29 cellular contexts compared by ENCODE assay signal in genomic region chr12:132748319-132748718, GRCh38.
"Had no signal": no experiment of that assay in that cellular context is flagged by ENCODE, and none has a peak within 500 bp of the region (broad histone marks: within the 10 kb centered on the region; RNA-seq: fewer than 3 reads in every experiment).

No MANE protein-coding gene starts in this region.

- H3K9me3 ChIP-seq: SJCRH30, SK-N-SH had no signal

- H3K27ac ChIP-seq: brain microvascular endothelial cell, cardiac muscle cell, SJCRH30 had no signal

- ATAC-seq: activated CD8-positive, alpha-beta memory T cell treated with anti-CD3 and anti-CD28 coated beads, Interleukin-2, amount 10 ng/mL, durations not matched to agents 7 days and 5 days; Right ventricle myocardium inferior had no signal

- H3K27ac Mint-ChIP-seq: activated B cell treated with CpG ODN at 0.5 μM for 24 hours; activated CD4-positive, alpha-beta T cell treated with anti-CD3 and anti-CD28 coated beads, Interleukin-2, amount 10 ng/mL, durations not matched to agents 24 days and 14 days; activated CD8-positive, alpha-beta memory T cell treated with anti-CD3 and anti-CD28 coated beads, Interleukin-2, amount 10 ng/mL, durations not matched to agents 7 days and 5 days; activated naive CD4-positive, alpha-beta T cell treated with anti-CD3 and anti-CD28 coated beads, Interleukin-2, amount 50 U/mL, for 24 hours; activated T-cell treated with anti-CD3 and anti-CD28 coated beads, Interleukin-2, amount 50 U/mL, for 24 hours; activated T-helper 1 cell treated with anti-CD3 and anti-CD28 coated beads, Interleukin-12 subunit alpha, Interleukin-12 subunit beta, Interleukin-2, Interleukin-4 antibody, amounts not matched to agents 30 ng/mL and 10 ng/mL and 1 ng/mL, durations not matched to agents 14 hours and 24 hours and 36 hours; T-helper 1 cell treated with Interleukin-12 subunit alpha and Interleukin-12 subunit beta and Interleukin-4 antibody, amounts not matched to agents 30 μg/mL and 1 μg/mL, for 36 hours had no signal

- H3K27me3 Mint-ChIP-seq: activated B cell treated with CpG ODN at 0.5 μM for 24 hours; activated CD4-positive, alpha-beta T cell treated with anti-CD3 and anti-CD28 coated beads, Interleukin-2, amount 10 ng/mL, durations not matched to agents 24 days and 14 days; activated CD8-positive, alpha-beta memory T cell treated with anti-CD3 and anti-CD28 coated beads, Interleukin-2, amount 10 ng/mL, durations not matched to agents 7 days and 5 days; activated naive CD4-positive, alpha-beta T cell treated with anti-CD3 and anti-CD28 coated beads, Interleukin-2, amount 50 U/mL, for 24 hours; activated T-cell treated with anti-CD3 and anti-CD28 coated beads, Interleukin-2, amount 50 U/mL, for 24 hours had no signal

- H3K4me3 ChIP-seq: cardiac muscle cell, SJCRH30 had no signal

- H3K4me2 ChIP-seq: SK-N-SH had no signal

- H3K4me3 Mint-ChIP-seq: activated B cell treated with CpG ODN at 0.5 μM for 24 hours; activated CD4-positive, alpha-beta T cell treated with anti-CD3 and anti-CD28 coated beads, Interleukin-2, amount 10 ng/mL, durations not matched to agents 24 days and 14 days; activated CD8-positive, alpha-beta memory T cell treated with anti-CD3 and anti-CD28 coated beads, Interleukin-2, amount 10 ng/mL, durations not matched to agents 7 days and 5 days; activated naive CD4-positive, alpha-beta T cell treated with anti-CD3 and anti-CD28 coated beads, Interleukin-2, amount 50 U/mL, for 24 hours; activated T-cell treated with anti-CD3 and anti-CD28 coated beads, Interleukin-2, amount 50 U/mL, for 24 hours; activated T-helper 1 cell treated with anti-CD3 and anti-CD28 coated beads, Interleukin-12 subunit alpha, Interleukin-12 subunit beta, Interleukin-2, Interleukin-4 antibody, amounts not matched to agents 30 ng/mL and 10 ng/mL and 1 ng/mL, durations not matched to agents 14 hours and 24 hours and 36 hours; T-helper 1 cell treated with Interleukin-12 subunit alpha and Interleukin-12 subunit beta and Interleukin-4 antibody, amounts not matched to agents 30 μg/mL and 1 μg/mL, for 36 hours had no signal

- H3K9ac ChIP-seq: SK-N-SH had no signal

- H3K27me3 ChIP-seq: brain microvascular endothelial cell, cardiac muscle cell, SJCRH30 had no signal

- H3K9me3 Mint-ChIP-seq: activated B cell treated with CpG ODN at 0.5 μM for 24 hours; activated CD4-positive, alpha-beta T cell treated with anti-CD3 and anti-CD28 coated beads, Interleukin-2, amount 10 ng/mL, durations not matched to agents 24 days and 14 days; activated naive CD4-positive, alpha-beta T cell treated with anti-CD3 and anti-CD28 coated beads, Interleukin-2, amount 50 U/mL, for 24 hours; activated T-cell treated with anti-CD3 and anti-CD28 coated beads, Interleukin-2, amount 50 U/mL, for 24 hours; activated T-helper 1 cell treated with anti-CD3 and anti-CD28 coated beads, Interleukin-12 subunit alpha, Interleukin-12 subunit beta, Interleukin-2, Interleukin-4 antibody, amounts not matched to agents 30 ng/mL and 10 ng/mL and 1 ng/mL, durations not matched to agents 14 hours and 24 hours and 36 hours; T-helper 1 cell treated with Interleukin-12 subunit alpha and Interleukin-12 subunit beta and Interleukin-4 antibody, amounts not matched to agents 30 μg/mL and 1 μg/mL, for 36 hours had no signal

- DNase-seq: activated B cell treated with CpG ODN at 0.5 μM for 24 hours; activated CD4-positive, alpha-beta T cell treated with anti-CD3 and anti-CD28 coated beads for 1 hour; activated CD4-positive, alpha-beta T cell treated with anti-CD3 and anti-CD28 coated beads, Interleukin-2, amount 10 ng/mL, durations not matched to agents 24 days and 14 days; activated CD4-positive, alpha-beta T cell treated with anti-CD3 and anti-CD28 coated beads, Interleukin-2, amount 50 U/mL, for 48 hours; activated CD8-positive, alpha-beta memory T cell treated with anti-CD3 and anti-CD28 coated beads, Interleukin-2, amount 10 ng/mL, durations not matched to agents 7 days and 5 days; activated effector memory CD4-positive, alpha-beta T cell treated with Interleukin-2 at 50 U/mL for 16 hours; activated naive CD4-positive, alpha-beta T cell; activated T-cell treated with anti-CD3 and anti-CD28 coated beads, Interleukin-2, amount 50 U/mL, for 24 hours; amygdala; brain microvascular endothelial cell; KG1; NCI-H1048; NCI-H1417; NCI-H1694; NCI-H2029 treated with DMSO at 0.1 percent for 48 hours; NCI-H345; NCI-H510A; NCI-H526 treated with DMSO at 0.1 percent for 48 hours; NCI-H82; RPMI8226; SJCRH30; SK-N-SH; SW 1271; T-helper 9 cell had no signal

- H3K4me1 ChIP-seq: SJCRH30 had no signal
